In genomic region chr2:176157499-176158305, GRCh38 we compare ENCODE assay signal across 1 cellular context.
A peak's percentile ranks its signal among the peaks of the same experiment; 100 is the strongest.
TF ChIP-seq lines count a peak whose summit lies in the region.

No MANE protein-coding gene starts in this region.

TF ChIP-seq in HepG2, 621 proteins besides CTCF, POLR2A, EP300 and RAD21 (continued from another document):
- TF ChIP-seq, protein P1, sequence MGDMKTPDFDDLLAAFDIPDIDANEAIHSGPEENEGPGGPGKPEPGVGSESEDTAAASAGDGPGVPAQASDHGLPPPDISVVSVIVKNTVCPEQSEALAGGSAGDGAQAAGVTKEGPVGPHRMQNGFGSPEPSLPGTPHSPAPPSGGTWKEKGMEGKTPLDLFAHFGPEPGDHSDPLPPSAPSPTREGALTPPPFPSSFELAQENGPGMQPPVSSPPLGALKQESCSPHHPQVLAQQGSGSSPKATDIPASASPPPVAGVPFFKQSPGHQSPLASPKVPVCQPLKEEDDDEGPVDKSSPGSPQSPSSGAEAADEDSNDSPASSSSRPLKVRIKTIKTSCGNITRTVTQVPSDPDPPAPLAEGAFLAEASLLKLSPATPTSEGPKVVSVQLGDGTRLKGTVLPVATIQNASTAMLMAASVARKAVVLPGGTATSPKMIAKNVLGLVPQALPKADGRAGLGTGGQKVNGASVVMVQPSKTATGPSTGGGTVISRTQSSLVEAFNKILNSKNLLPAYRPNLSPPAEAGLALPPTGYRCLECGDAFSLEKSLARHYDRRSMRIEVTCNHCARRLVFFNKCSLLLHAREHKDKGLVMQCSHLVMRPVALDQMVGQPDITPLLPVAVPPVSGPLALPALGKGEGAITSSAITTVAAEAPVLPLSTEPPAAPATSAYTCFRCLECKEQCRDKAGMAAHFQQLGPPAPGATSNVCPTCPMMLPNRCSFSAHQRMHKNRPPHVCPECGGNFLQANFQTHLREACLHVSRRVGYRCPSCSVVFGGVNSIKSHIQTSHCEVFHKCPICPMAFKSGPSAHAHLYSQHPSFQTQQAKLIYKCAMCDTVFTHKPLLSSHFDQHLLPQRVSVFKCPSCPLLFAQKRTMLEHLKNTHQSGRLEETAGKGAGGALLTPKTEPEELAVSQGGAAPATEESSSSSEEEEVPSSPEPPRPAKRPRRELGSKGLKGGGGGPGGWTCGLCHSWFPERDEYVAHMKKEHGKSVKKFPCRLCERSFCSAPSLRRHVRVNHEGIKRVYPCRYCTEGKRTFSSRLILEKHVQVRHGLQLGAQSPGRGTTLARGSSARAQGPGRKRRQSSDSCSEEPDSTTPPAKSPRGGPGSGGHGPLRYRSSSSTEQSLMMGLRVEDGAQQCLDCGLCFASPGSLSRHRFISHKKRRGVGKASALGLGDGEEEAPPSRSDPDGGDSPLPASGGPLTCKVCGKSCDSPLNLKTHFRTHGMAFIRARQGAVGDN (CRISPR knock-in tag; IDR thresholded peaks at IDR 0.05) = peak; percentile 31; the same call in 1 of the 2 replicates
